ENCODE assay signal across 14 cellular contexts in the genomic region with DNA sequence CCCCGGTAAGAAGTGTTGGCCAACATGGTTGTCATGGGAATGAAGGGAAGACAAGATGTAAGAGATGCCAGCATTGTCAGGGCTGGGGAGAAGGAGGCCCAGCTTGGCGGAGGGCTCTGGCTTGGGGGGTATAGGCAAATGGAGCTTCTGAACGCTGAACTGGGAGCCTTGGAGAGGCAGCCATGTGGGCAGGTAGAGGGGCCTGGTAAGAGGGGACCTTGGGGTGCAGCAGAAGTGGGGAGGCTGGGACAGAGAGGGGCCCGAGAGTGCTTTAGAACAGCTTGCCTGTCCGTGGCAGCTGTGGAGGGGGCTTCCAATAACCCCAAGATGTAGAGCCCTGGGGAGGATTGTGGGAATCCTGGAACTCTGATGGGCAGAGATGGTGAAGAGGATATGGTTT. TPM values are rescaled to one million over a fixed set of nuclear protein-coding genes. Genes with fewer than 3 reads are reported as not detected.
DNase-seq lines count a peak whose midpoint lies in the region; ATAC-seq, FAIRE-seq and TF ChIP-seq lines count a peak whose summit lies in the region.
"Had no signal": no experiment of that assay in that cellular context is flagged by ENCODE, and none has a peak within 500 bp of the region (broad histone marks: within the 10 kb centered on the region; RNA-seq: fewer than 3 reads in every experiment).

No MANE protein-coding gene starts in this region.

- H3K4me1 Mint-ChIP-seq in stimulated activated effector memory CD8-positive, alpha-beta T cell treated with anti-CD3 and anti-CD28 coated beads, Interleukin-12 subunit alpha, Interleukin-12 subunit beta, amount 100 ng/mL, for 72 hours = peaks cover 7% of the 10 kb centered on the region
- H3K4me1 Mint-ChIP-seq in activated CD4-positive, alpha-beta T cell treated with anti-CD3 and anti-CD28 coated beads for 36 hours = peaks cover 2% of the 10 kb centered on the region
- H3K4me1 Mint-ChIP-seq: CD4-positive, CD25-positive, alpha-beta regulatory T cell; H9 had no signal

- H3K4me3 Mint-ChIP-seq in stimulated activated effector memory CD8-positive, alpha-beta T cell treated with anti-CD3 and anti-CD28 coated beads, Interleukin-12 subunit alpha, Interleukin-12 subunit beta, amount 100 ng/mL, for 72 hours = no peak overlapping the region
- no peak overlapping the region for H3K4me3 Mint-ChIP-seq in activated CD4-positive, alpha-beta T cell treated with anti-CD3 and anti-CD28 coated beads for 36 hours
- H3K4me3 Mint-ChIP-seq: CD4-positive, CD25-positive, alpha-beta regulatory T cell had no signal

- CTCF ChIA-PET in activated CD4-positive, alpha-beta T cell treated with anti-CD3 and anti-CD28 coated beads for 36 hours (lab: Charles Lee) = interaction anchor here (0.6 kb wide), 1 partner anchor 12 kb away, joined by 3 read pairs; no protein-coding TSS in a partner anchor

- H3K27me3 ChIP-seq in lung (ENCODE audit: control insufficient read depth, insufficient read depth) = no peaks in the 10 kb centered on the region
- H3K27me3 ChIP-seq: BLaER1 treated with 17β-estradiol and CSF1 and Interleukin-3, amounts not matched to agents 10 nM and 100 nM had no signal

- no peaks in the 10 kb centered on the region for H3K9me3 ChIP-seq in kidney (ENCODE audit: control insufficient read depth in 1 of 2, low read length in 2 of 2)
- peaks cover 0 to 3% of the 10 kb centered on the region in 2 donors for H3K9me3 ChIP-seq in lung (ENCODE audit: control insufficient read depth in 2 of 2, insufficient read depth in 1 of 2, low read length in 1 of 2)
- H3K9me3 ChIP-seq: BLaER1 treated with 17β-estradiol and CSF1 and Interleukin-3, amounts not matched to agents 10 nM and 100 nM had no signal

- POLR2A ChIA-PET in activated CD4-positive, alpha-beta T cell treated with anti-CD3 and anti-CD28 coated beads for 36 hours (lab: Charles Lee) = interaction anchor here (0.7 kb wide), 1 partner anchor 20 kb away, joined by 15 read pairs; no protein-coding TSS in a partner anchor

- no peaks in the 10 kb centered on the region for H3K27me3 Mint-ChIP-seq in activated CD4-positive, alpha-beta T cell treated with anti-CD3 and anti-CD28 coated beads for 36 hours
- H3K27me3 Mint-ChIP-seq: CD4-positive, CD25-positive, alpha-beta regulatory T cell had no signal

- H3K4me1 ChIP-seq in kidney (ENCODE audit: control insufficient read depth in 1 of 2, insufficient read depth in 1 of 2, low read depth in 1 of 2, low read length in 2 of 2) (peaks cover 0 to 10% of the 10 kb centered on the region in 2 donors), lung (ENCODE audit: control insufficient read depth in 2 of 2, insufficient read depth in 2 of 2, low read length in 2 of 2) (no peaks in the 10 kb centered on the region)
- H3K4me1 ChIP-seq: BLaER1 treated with 17β-estradiol and CSF1 and Interleukin-3, amounts not matched to agents 10 nM and 100 nM had no signal

- intact Hi-C loops in kidney (cut with DNase I) = no loop called here
- intact Hi-C loops in activated CD4-positive, alpha-beta T cell treated with anti-CD3 and anti-CD28 coated beads for 36 hours (cut with DNase I, micrococcal nuclease) = no loop called here

- peak; percentile 22 for DNase-seq in activated effector memory CD4-positive, alpha-beta T cell treated with anti-CD3 and anti-CD28 coated beads, Interleukin-2, amount 50 U/mL, for 16 hours
- no peak for DNase-seq in activated effector memory CD4-positive, alpha-beta T cell treated with Interleukin-2 at 50 U/mL for 16 hours
- DNase-seq in kidney = no peak
- no peak for DNase-seq in lung (ENCODE audit: low spot score)
- DNase-seq in stimulated activated effector memory CD8-positive, alpha-beta T cell treated with anti-CD3 and anti-CD28 coated beads, Interleukin-12 subunit alpha, Interleukin-12 subunit beta, amount 100 ng/mL, for 72 hours (ENCODE audit: low spot score in 2 of 2) = no peak
- no peak for DNase-seq in activated CD8-positive, alpha-beta memory T cell treated with anti-CD3 and anti-CD28 coated beads, Interleukin-2, amount 50 U/mL, for 48 hours
- DNase-seq in activated CD4-positive, alpha-beta T cell treated with anti-CD3 and anti-CD28 coated beads for 36 hours = no peak
- DNase-seq: ACHN; CD4-positive, CD25-positive, alpha-beta regulatory T cell; GOT3; H9 had no signal

- no peak overlapping the region for H3K9ac ChIP-seq in kidney (ENCODE audit: low read length in 2 of 2)
- H3K9ac ChIP-seq: BLaER1 treated with 17β-estradiol and CSF1 and Interleukin-3, amounts not matched to agents 10 nM and 100 nM had no signal

- peak overlapping the region; percentile 8 to 51 for H3K27ac ChIP-seq in kidney (ENCODE audit: low read depth in 2 of 2, low read length in 2 of 2)
- no peak overlapping the region for H3K27ac ChIP-seq in lung (ENCODE audit: low read depth in 1 of 2, low read length in 1 of 2)
- H3K27ac ChIP-seq: BLaER1 treated with 17β-estradiol and CSF1 and Interleukin-3, amounts not matched to agents 10 nM and 100 nM had no signal

- H3K27ac Mint-ChIP-seq in stimulated activated effector memory CD8-positive, alpha-beta T cell treated with anti-CD3 and anti-CD28 coated beads, Interleukin-12 subunit alpha, Interleukin-12 subunit beta, amount 100 ng/mL, for 72 hours = peak overlapping the region; percentile 16
- H3K27ac Mint-ChIP-seq in activated CD4-positive, alpha-beta T cell treated with anti-CD3 and anti-CD28 coated beads for 36 hours = no peak overlapping the region

- H3K36me3 Mint-ChIP-seq in stimulated activated effector memory CD8-positive, alpha-beta T cell treated with anti-CD3 and anti-CD28 coated beads, Interleukin-12 subunit alpha, Interleukin-12 subunit beta, amount 100 ng/mL, for 72 hours = no peaks in the 10 kb centered on the region
- no peaks in the 10 kb centered on the region for H3K36me3 Mint-ChIP-seq in activated CD4-positive, alpha-beta T cell treated with anti-CD3 and anti-CD28 coated beads for 36 hours (ENCODE audit: low read depth)

- FAIRE-seq in kidney (lab: Jason Lieb, UNC) = no peak
- FAIRE-seq: GM18507 had no signal

- 90 to 96% methylated on average over 5 of the region's 5 CpGs for WGBS in lung, 2 donors

- H3K36me3 ChIP-seq in kidney (ENCODE audit: control insufficient read depth in 1 of 2, insufficient read depth in 2 of 2, low read length in 2 of 2) (no peaks in the 10 kb centered on the region), lung (ENCODE audit: control insufficient read depth in 2 of 2, insufficient read depth in 2 of 2, low read length in 2 of 2) (no peaks in the 10 kb centered on the region)

- H3K4me3 ChIP-seq in kidney (ENCODE audit: low read length in 2 of 2) = no peak overlapping the region
- no peak overlapping the region for H3K4me3 ChIP-seq in lung
- H3K4me3 ChIP-seq: BLaER1 treated with 17β-estradiol and CSF1 and Interleukin-3, amounts not matched to agents 10 nM and 100 nM had no signal

- ATAC-seq in lung (ENCODE audit: insufficient read depth, low FRiP score) (peak; percentile 19), GM18511 (IDR thresholded peaks at IDR 0.05; ENCODE audit: unreplicated experiment) (no peak)
- ATAC-seq in stimulated activated effector memory CD8-positive, alpha-beta T cell treated with anti-CD3 and anti-CD28 coated beads, Interleukin-12 subunit alpha, Interleukin-12 subunit beta, amount 100 ng/mL, for 72 hours = no peak
- no peak for ATAC-seq in activated CD4-positive, alpha-beta T cell treated with anti-CD3 and anti-CD28 coated beads for 36 hours

- TF ChIP-seq CTCF in kidney (IDR thresholded peaks at IDR 0.05; ENCODE audit: borderline replicate concordance, extremely low read depth, insufficient read depth) (no peak), lung (IDR thresholded peaks at IDR 0.05; ENCODE audit: control extremely low read depth, extremely low read depth) (no peak)

- H3K9me3 Mint-ChIP-seq in stimulated activated effector memory CD8-positive, alpha-beta T cell treated with anti-CD3 and anti-CD28 coated beads, Interleukin-12 subunit alpha, Interleukin-12 subunit beta, amount 100 ng/mL, for 72 hours = no peaks in the 10 kb centered on the region
- H3K9me3 Mint-ChIP-seq in activated CD4-positive, alpha-beta T cell treated with anti-CD3 and anti-CD28 coated beads for 36 hours (ENCODE audit: low read depth) = no peaks in the 10 kb centered on the region
- H3K9me3 Mint-ChIP-seq: CD4-positive, CD25-positive, alpha-beta regulatory T cell had no signal

RNA-seq across cellular contexts. Expression of gene SLC22A1, which starts 3.0 kb away (rescaled TPM):
- total RNA-seq in kidney (2.3 TPM), lung (1 to 10 TPM; 1.8 to 2.5 TPM)
- polyA plus RNA-seq in kidney (ENCODE audit: insufficient read depth, low read depth, low replicate concordance) (1.4 TPM), lung (under 1 TPM; 0.72 to 0.75 TPM)
- total RNA-seq in activated CD4-positive, alpha-beta T cell treated with anti-CD3 and anti-CD28 coated beads for 36 hours = 1 to 10 TPM in 1 of 2 experiments, under 1 TPM in 1; 0.78 to 1.2 TPM
- polyA plus RNA-seq: CD4-positive, CD25-positive, alpha-beta regulatory T cell had no signal

Comparison
In these comparisons a context has a peak if more than half of its experiments do, and no peak if none do; other contexts are left out.
1. H3K27ac ChIP-seq: peak in kidney (2 of 2); none in lung (0 of 2).